Comparison of ENCODE assay signal across 13 cellular contexts in the genomic region with DNA sequence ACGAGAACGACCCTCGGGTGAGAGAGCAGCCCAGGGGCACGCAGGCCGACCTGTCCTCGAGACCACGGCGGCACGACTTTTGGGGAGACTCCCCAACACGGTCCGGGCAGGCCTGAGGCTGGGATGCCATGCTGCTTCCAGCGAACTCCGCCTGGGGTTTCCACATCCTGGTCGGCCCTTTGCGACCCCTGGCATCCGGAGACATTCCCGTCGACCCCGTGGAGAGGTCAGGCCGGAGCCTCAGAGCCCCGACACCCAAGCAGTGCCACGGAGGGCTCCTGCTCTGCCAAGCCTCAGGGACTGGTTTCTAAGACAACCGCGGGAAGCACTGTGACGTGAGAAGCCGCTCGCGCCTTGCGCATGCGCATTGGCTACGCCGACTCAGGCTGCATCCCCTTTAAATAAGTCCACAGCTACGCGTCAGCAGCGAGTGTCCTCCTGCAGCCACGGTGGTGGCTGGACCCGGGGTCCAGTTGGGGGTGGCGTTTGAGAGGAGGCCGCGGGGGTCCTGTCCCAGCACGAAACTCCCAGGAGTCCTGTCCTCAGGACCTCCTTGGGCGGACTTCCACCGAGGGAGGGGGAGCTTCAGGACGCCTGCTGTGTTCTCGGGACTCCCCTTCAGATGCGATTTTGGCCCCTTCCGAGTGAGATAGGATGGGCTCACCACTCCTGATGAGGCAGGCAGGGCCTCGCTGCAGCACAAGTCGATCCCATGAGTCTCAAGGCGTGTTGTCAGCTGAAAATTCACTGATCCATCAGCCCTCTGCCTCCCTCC.
DNase-seq lines count a peak whose midpoint lies in the region; ATAC-seq and TF ChIP-seq lines count a peak whose summit lies in the region.
"Had no signal": no experiment of that assay in that cellular context is flagged by ENCODE, and none has a peak within 500 bp of the region (broad histone marks: within the 10 kb centered on the region; RNA-seq: fewer than 3 reads in every experiment).

No MANE protein-coding gene starts in this region.

- no peak overlapping the region for H3K4me3 ChIP-seq in CD4-positive, alpha-beta memory T cell (ENCODE audit: low read length in 2 of 2)
- H3K4me3 ChIP-seq in tibial nerve, result peak overlapping the region in 1 of 4 donors; percentile 23

- no peak overlapping the region for H3K4me3 Mint-ChIP-seq in CD4-positive, alpha-beta memory T cell
- no peak overlapping the region for H3K4me3 Mint-ChIP-seq in osteocyte (ENCODE audit: unreplicated experiment)

- no peaks in the 10 kb centered on the region for H3K27me3 Mint-ChIP-seq in CD4-positive, alpha-beta memory T cell
- H3K27me3 Mint-ChIP-seq in osteocyte (ENCODE audit: unreplicated experiment), result no peaks in the 10 kb centered on the region

- TF ChIP-seq EP300 in tibial nerve (IDR thresholded peaks at IDR 0.05), result no peak

- peaks cover 0 to 6% (median 2%) of the 10 kb centered on the region in 4 donors for H3K4me1 Mint-ChIP-seq in CD4-positive, alpha-beta memory T cell
- no peaks in the 10 kb centered on the region for H3K4me1 Mint-ChIP-seq in osteocyte (ENCODE audit: unreplicated experiment)

- CTCF ChIA-PET in CD4-positive, alpha-beta memory T cell (lab: Charles Lee; ENCODE audit: partially characterized antibody), result no interaction called here

- H3K27me3 ChIP-seq in CD4-positive, alpha-beta memory T cell (ENCODE audit: insufficient read depth, low read length), result no peaks in the 10 kb centered on the region
- H3K27me3 ChIP-seq in tibial nerve, result no peaks in the 10 kb centered on the region
- H3K27me3 ChIP-seq: foreskin keratinocyte had no signal

- no peaks in the 10 kb centered on the region for H3K36me3 Mint-ChIP-seq in CD4-positive, alpha-beta memory T cell
- no peaks in the 10 kb centered on the region for H3K36me3 Mint-ChIP-seq in osteocyte (ENCODE audit: unreplicated experiment)

- H3K4me1 ChIP-seq in CD4-positive, alpha-beta memory T cell (ENCODE audit: insufficient read depth, low read length), result no peaks in the 10 kb centered on the region
- H3K4me1 ChIP-seq in tibial nerve, result no peaks in the 10 kb centered on the region
- H3K4me1 ChIP-seq: foreskin keratinocyte had no signal

- TF ChIP-seq POLR2A in tibial nerve (IDR thresholded peaks at IDR 0.05), result no peak

- H3K9me3 ChIP-seq in CD4-positive, alpha-beta memory T cell (ENCODE audit: control insufficient read depth in 1 of 2, low read length in 2 of 2), result no peaks in the 10 kb centered on the region
- no peaks in the 10 kb centered on the region for H3K9me3 ChIP-seq in tibial nerve

- WGBS in tibial nerve, 2 donors, result 63 to 66% methylated on average over 9 to 34 of the region's 50 CpGs

- DNase-seq in CD4-positive, alpha-beta memory T cell, result peak in 3 of 5 donors; percentile 8 to 31 (median 9)
- peak; percentile 40 for DNase-seq in activated CD4-positive, CD25-positive, alpha-beta regulatory T cell treated with anti-CD3 and anti-CD28 coated beads, Interleukin-2, amount 50 U/mL, for 72 hours
- DNase-seq in effector CD8-positive, alpha-beta T cell (lab: John Stamatoyannopoulos, UW), result peak; percentile 11
- DNase-seq in stimulated activated CD4-positive, alpha-beta T cell treated with anti-CD3 and anti-CD28 coated beads, Interleukin-12 subunit alpha, Interleukin-12 subunit beta, amount 100 ng/mL, for 24 hours (ENCODE audit: low read depth in 2 of 2), result peak; percentile 5 to 20
- DNase-seq in tibial nerve (ENCODE audit: low spot score in 2 of 2) (no peak), osteocyte (ENCODE audit: extremely low spot score, unreplicated experiment) (no peak)
- DNase-seq: cerebellar nuclear complex, foreskin keratinocyte, mesenchymal stem cell, NCI-H2107, RPMI8226 had no signal

- no peak for TF ChIP-seq CTCF in tibial nerve (IDR thresholded peaks at IDR 0.05)
- TF ChIP-seq CTCF in osteocyte (IDR thresholded peaks at IDR 0.05), result no peak

- H3K9me3 Mint-ChIP-seq in CD4-positive, alpha-beta memory T cell, result peaks cover 0 to 8% (median 2%) of the 10 kb centered on the region in 8 donors
- peaks cover 12% of the 10 kb centered on the region for H3K9me3 Mint-ChIP-seq in osteocyte (ENCODE audit: unreplicated experiment)

- no peak overlapping the region for H3K27ac Mint-ChIP-seq in CD4-positive, alpha-beta memory T cell
- H3K27ac Mint-ChIP-seq in osteocyte (ENCODE audit: unreplicated experiment), result no peak overlapping the region

- intact Hi-C loops in CD4-positive, alpha-beta memory T cell (cut with micrococcal nuclease), result no loop called here

- H3K36me3 ChIP-seq in CD4-positive, alpha-beta memory T cell (ENCODE audit: insufficient read depth, low read length), result no peaks in the 10 kb centered on the region
- no peaks in the 10 kb centered on the region for H3K36me3 ChIP-seq in tibial nerve

- H3K27ac ChIP-seq in CD4-positive, alpha-beta memory T cell (ENCODE audit: low read depth, low read length), result no peak overlapping the region
- no peak overlapping the region for H3K27ac ChIP-seq in tibial nerve
- H3K27ac ChIP-seq: foreskin keratinocyte had no signal

- ATAC-seq in HG03135 (IDR thresholded peaks at IDR 0.05; ENCODE audit: unreplicated experiment) (no peak), GM21529 (IDR thresholded peaks at IDR 0.05; ENCODE audit: unreplicated experiment) (no peak)
- ATAC-seq: foreskin keratinocyte had no signal

- POLR2A ChIA-PET in CD4-positive, alpha-beta memory T cell (lab: Charles Lee; ENCODE audit: partially characterized antibody), result no interaction called here

Comparison
In these comparisons a context has a peak if more than half of its experiments do, and no peak if none do; other contexts are left out.
1. DNase-seq: peak in CD4-positive, alpha-beta memory T cell (3 of 5), activated CD4-positive, CD25-positive, alpha-beta regulatory T cell treated with anti-CD3 and anti-CD28 coated beads, Interleukin-2, amount 50 U/mL, for 72 hours (single experiment), effector CD8-positive, alpha-beta T cell (single experiment) and stimulated activated CD4-positive, alpha-beta T cell treated with anti-CD3 and anti-CD28 coated beads, Interleukin-12 subunit alpha, Interleukin-12 subunit beta, amount 100 ng/mL, for 24 hours (2 of 2); none in tibial nerve (0 of 2) and osteocyte (single experiment).